Comparison of ENCODE assay signal across 27 cellular contexts in genomic region chr4:89166971-89167475, GRCh38.
"Had no signal": no experiment of that assay in that cellular context is flagged by ENCODE, and none has a peak within 500 bp of the region (broad histone marks: within the 10 kb centered on the region; RNA-seq: fewer than 3 reads in every experiment).

No MANE protein-coding gene starts in this region.

- H3K4me2 ChIP-seq: neural progenitor cell had no signal

- H3K27ac ChIP-seq: esophagus squamous epithelium, left lung, neural progenitor cell, parathyroid adenoma, sigmoid colon, stomach, thyroid gland, vagina had no signal

- H3K36me3 Mint-ChIP-seq: immature natural killer cell; mesothelial cell of epicardium; naive B cell; neural progenitor cell; stimulated activated effector memory CD8-positive, alpha-beta T cell treated with anti-CD3 and anti-CD28 coated beads, Interleukin-12 subunit alpha, Interleukin-12 subunit beta, amount 100 ng/mL, for 72 hours had no signal

- H3K27me3 ChIP-seq: esophagus squamous epithelium, left lung, neural progenitor cell, sigmoid colon, stomach, thyroid gland, vagina had no signal

- H3K36me3 ChIP-seq: esophagus squamous epithelium, left lung, neural progenitor cell, sigmoid colon, stomach, thyroid gland, vagina had no signal

- DNase-seq: effector CD8-positive, alpha-beta T cell; endodermal cell; erythroblast; esophagus squamous epithelium; hypothalamus; immature natural killer cell; islet precursor cell; left cardiac atrium; left lung; mesenchymal stem cell; mucosa of descending colon; naive B cell; right cardiac atrium; sigmoid colon; stimulated activated CD4-positive, alpha-beta T cell treated with anti-CD3 and anti-CD28 coated beads, Interleukin-2, amount 100 ng/mL, for 24 hours; stimulated activated CD4-positive, alpha-beta T cell treated with anti-CD3 and anti-CD28 coated beads, Interleukin-4, amount 100 ng/mL, for 24 hours; stimulated activated naive CD4-positive, alpha-beta T cell treated with Interleukin-2 at 50 U/mL for 16 hours; stomach; thyroid gland; trophoblast cell had no signal

- H3K79me2 ChIP-seq: parathyroid adenoma had no signal

- H3K4me1 ChIP-seq: left lung, neural progenitor cell, parathyroid adenoma had no signal

- H3K9ac ChIP-seq: neural progenitor cell, parathyroid adenoma had no signal

- H3K4me3 ChIP-seq: esophagus squamous epithelium, left lung, mucosa of descending colon, neural progenitor cell, sigmoid colon, stomach, thyroid gland, vagina had no signal

- H3K4me1 Mint-ChIP-seq: endodermal cell; immature natural killer cell; naive B cell; neural progenitor cell; stimulated activated effector memory CD8-positive, alpha-beta T cell treated with anti-CD3 and anti-CD28 coated beads, Interleukin-12 subunit alpha, Interleukin-12 subunit beta, amount 100 ng/mL, for 72 hours had no signal

- H3K27me3 Mint-ChIP-seq: progenitor cell of endocrine pancreas had no signal

- H3K4me3 Mint-ChIP-seq: endodermal cell; immature natural killer cell; mesothelial cell of epicardium; naive B cell; nephron; neural progenitor cell; stimulated activated effector memory CD8-positive, alpha-beta T cell treated with anti-CD3 and anti-CD28 coated beads, Interleukin-12 subunit alpha, Interleukin-12 subunit beta, amount 100 ng/mL, for 72 hours had no signal

- H3K27ac Mint-ChIP-seq: endodermal cell; immature natural killer cell; mesothelial cell of epicardium; naive B cell; nephron; neural progenitor cell; progenitor cell of endocrine pancreas; stimulated activated effector memory CD8-positive, alpha-beta T cell treated with anti-CD3 and anti-CD28 coated beads, Interleukin-12 subunit alpha, Interleukin-12 subunit beta, amount 100 ng/mL, for 72 hours had no signal

- H3K9me3 ChIP-seq: esophagus squamous epithelium, left lung, mucosa of descending colon, stomach, thyroid gland, vagina had no signal

- H2AFZ ChIP-seq: neural progenitor cell, parathyroid adenoma had no signal

- H3K9me3 Mint-ChIP-seq: endodermal cell; immature natural killer cell; nephron; stimulated activated effector memory CD8-positive, alpha-beta T cell treated with anti-CD3 and anti-CD28 coated beads, Interleukin-12 subunit alpha, Interleukin-12 subunit beta, amount 100 ng/mL, for 72 hours had no signal
